ENCODE assay signal across 8 cellular contexts in genomic region chr5:58462623-58463230, GRCh38. TPM values are rescaled to one million over a fixed set of nuclear protein-coding genes. Genes with fewer than 3 reads are reported as not detected.
DNase-seq lines count a peak whose midpoint lies in the region; ATAC-seq, FAIRE-seq and TF ChIP-seq lines count a peak whose summit lies in the region.

No MANE protein-coding gene starts in this region.

- POLR2A ChIA-PET in PC-9 (lab: Charles Lee; ENCODE audit: unreplicated experiment): no interaction called here
- POLR2A ChIA-PET in MCF 10A (lab: Yijun Ruan, JAX): interaction anchor here (0.6 to 5.5 kb wide), 8 partner anchors 14 to 1553 kb away, joined by 3 to 129 read pairs (median 3); partner anchors contain the start of gene SETD9
- POLR2A ChIA-PET in HepG2 (lab: Yijun Ruan, JAX): interaction anchor here (5.0 kb wide), 1 partner anchor 813 kb away, joined by 22 read pairs; no protein-coding TSS in a partner anchor

- H3K9me3 Mint-ChIP-seq in MCF 10A (ENCODE audit: unreplicated experiment): no peaks in the 10 kb centered on the region

- CTCF ChIA-PET in PC-9 (lab: Charles Lee): interaction anchor here (0.7 kb wide), 3 partner anchors 562 to 578 kb away, joined by 3 to 5 read pairs (median 5); no protein-coding TSS in a partner anchor
- CTCF ChIA-PET in MCF 10A (lab: Yijun Ruan, JAX): interaction anchor here (0.6 to 6.7 kb wide), 16 partner anchors 15 to 1259 kb away, joined by 3 to 215 read pairs (median 8); no protein-coding TSS in a partner anchor
- CTCF ChIA-PET in HepG2 (lab: Yijun Ruan, JAX; ENCODE audit: low intra/inter-chr PET ratio, low total read pairs): interaction anchor here (0.8 to 3.6 kb wide), 5 partner anchors 684 to 1164 kb away, joined by 3 to 38 read pairs (median 8); no protein-coding TSS in a partner anchor

- H3K9ac ChIP-seq in HepG2 (ENCODE audit: insufficient read depth, low read depth, low read length): 0 out of 2 replicates have a peak overlapping the region, but pooled peaks have one; percentile 5

- in situ Hi-C loops in HepG2 (cut with HindIII; ENCODE audit: extremely low pct_ligation_motif_present, low pct_unique_long_range_greater_than_20kb): loop anchor here (5.0 to 25.0 kb wide), 4 partner anchors 680 to 1165 kb away; no protein-coding TSS in a partner anchor

- H3K4me3 Mint-ChIP-seq in MCF 10A (ENCODE audit: unreplicated experiment): no peak overlapping the region

- peak; percentile 82 for TF ChIP-seq CTCF in PC-9 (conservative IDR thresholded peaks at IDR 0.05)
- peak; percentile 58 for TF ChIP-seq CTCF in MCF 10A (IDR thresholded peaks at IDR 0.05; ENCODE audit: unreplicated experiment)
- TF ChIP-seq CTCF in HepG2 (CRISPR knock-in tag; IDR thresholded peaks at IDR 0.05): peak; percentile 69
- peak; percentile 49 to 83 (median 57) for TF ChIP-seq CTCF in tibial nerve (IDR thresholded peaks at IDR 0.05)
- TF ChIP-seq CTCF in omental fat pad (IDR thresholded peaks at IDR 0.05): peak in 1 of 3 donors; percentile 19

- BruUV-seq in PC-9 (replicated peaks; lab: Mats Ljungman, UMichigan) (no TSS peak), MCF 10A (replicated peaks; lab: Mats Ljungman, UMichigan) (TSS peak; percentile 60), HepG2 (replicated peaks; lab: Mats Ljungman, UMichigan) (TSS peak; percentile 71)

- H3K27ac ChIP-seq in PC-9 (peak overlapping the region; percentile 31), HepG2 (ENCODE audit: extremely low read length, insufficient read depth, low read length) (peak overlapping the region; percentile 73), tibial nerve (peak overlapping the region in 1 of 4 donors; percentile 28)

- FAIRE-seq in GM19239 (lab: Jason Lieb, UNC) (peak; percentile 88), HepG2 (lab: Jason Lieb, UNC) (peak; percentile 83)

- H3K79me2 ChIP-seq in PC-9 (ENCODE audit: low read depth) (peaks cover 21% of the 10 kb centered on the region), HepG2 (ENCODE audit: insufficient read depth, low read length) (peaks cover 11% of the 10 kb centered on the region)

- H3K4me1 ChIP-seq in PC-9 (replicated peaks; ENCODE audit: insufficient read depth) (peaks cover 6% of the 10 kb centered on the region; the same call in 1 of the 2 replicates), HepG2 (ENCODE audit: insufficient read depth, low read length) (peaks cover 33% of the 10 kb centered on the region), tibial nerve (peaks cover 0 to 19% (median 4%) of the 10 kb centered on the region in 4 donors)

- intact Hi-C loops in PC-9 (cut with micrococcal nuclease; ENCODE audit: unreplicated experiment) (loop anchor here (1.0 to 5.0 kb wide), 4 partner anchors 370 to 1164 kb away; no protein-coding TSS in a partner anchor), MCF 10A (cut with micrococcal nuclease) (loop anchor here (1.0 to 5.0 kb wide), 5 partner anchors 812 to 1560 kb away; no protein-coding TSS in a partner anchor), HepG2 (cut with micrococcal nuclease; ENCODE audit: unreplicated experiment) (loop anchor here (1.0 to 2.0 kb wide), 6 partner anchors 574 to 1164 kb away; no protein-coding TSS in a partner anchor)

- H4K20me1 ChIP-seq in PC-9 (ENCODE audit: insufficient read depth) (peaks cover 15% of the 10 kb centered on the region), HepG2 (ENCODE audit: insufficient read depth, low read length) (no peaks in the 10 kb centered on the region)

- no peak for TF ChIP-seq POLR2A in HepG2 (IDR thresholded peaks at IDR 0.05; ENCODE audit: insufficient read depth in 1 of 2, low read depth in 2 of 2, low read length in 2 of 2)
- no peak for TF ChIP-seq POLR2A in tibial nerve (IDR thresholded peaks at IDR 0.05)

- H3K27me3 ChIP-seq in PC-9 (ENCODE audit: insufficient read depth, low read depth) (no peaks in the 10 kb centered on the region), HepG2 (ENCODE audit: control insufficient read depth in 1 of 2, insufficient read depth in 2 of 2, low read length in 2 of 2) (no peaks in the 10 kb centered on the region; a peak in 1 of 5 replicates), tibial nerve (no peaks in the 10 kb centered on the region)

- H3K4me3 ChIP-seq in PC-9 (no peak overlapping the region), HepG2 (replicated peaks in 1 of 3; ENCODE audit: insufficient read depth in 1 of 3, low read depth in 2 of 3, low read length in 3 of 3) (peak overlapping the region in 1 of 3 experiments; percentile 15; a peak in 1 of 6 replicates), tibial nerve (no peak overlapping the region)

- peaks cover 20% of the 10 kb centered on the region for H3F3A ChIP-seq in PC-9 (ENCODE audit: insufficient read depth, low read depth)

- H2AFZ ChIP-seq in PC-9 (no peak overlapping the region), HepG2 (ENCODE audit: low read length) (peak overlapping the region; percentile 51)

- H3K9me3 ChIP-seq in PC-9 (ENCODE audit: insufficient read depth, low read depth): no peaks in the 10 kb centered on the region
- H3K9me3 ChIP-seq in HepG2 (ENCODE audit: low read length): no peaks in the 10 kb centered on the region
- no peaks in the 10 kb centered on the region for H3K9me3 ChIP-seq in tibial nerve

- H3K36me3 ChIP-seq in PC-9 (ENCODE audit: low read depth) (peaks cover 15% of the 10 kb centered on the region), HepG2 (replicated peaks in 1 of 2; ENCODE audit: control insufficient read depth in 1 of 2, insufficient read depth in 2 of 2, low read length in 2 of 2) (no peaks in the 10 kb centered on the region; a peak in 1 of 5 replicates), tibial nerve (no peaks in the 10 kb centered on the region)

- 10% methylated on average over 4 of the region's 4 CpGs for WGBS in HepG2 (ENCODE audit: low lambda C conversion rate)
- WGBS in tibial nerve, 2 donors: 3 to 4% methylated on average over 4 of the region's 4 CpGs

- ATAC-seq in HepG2 (no peak), HG03354 (IDR thresholded peaks at IDR 0.05; ENCODE audit: poor library complexity, severe bottlenecking, unreplicated experiment) (no peak), omental fat pad (ENCODE audit: low FRiP score) (no peak)

- no peaks in the 10 kb centered on the region for H3K27me3 Mint-ChIP-seq in MCF 10A (ENCODE audit: insufficient read depth, unreplicated experiment)

- peaks cover 24% of the 10 kb centered on the region for H3K4me1 Mint-ChIP-seq in MCF 10A (ENCODE audit: insufficient read depth, unreplicated experiment)

- DNase-seq in COLO829 (ENCODE audit: low spot score): peak; percentile 28
- no peak for DNase-seq in GM19239 (ENCODE audit: insufficient read length, low spot score)
- DNase-seq in PC-9: peak in 1 of 2 experiments; percentile 55
- DNase-seq in MCF 10A (ENCODE audit: unreplicated experiment): peak; percentile 69
- DNase-seq in HepG2 (ENCODE audit: low spot score): peak; percentile 65
- DNase-seq in tibial nerve (ENCODE audit: low spot score in 2 of 2): peak in 1 of 2 donors; percentile 65
- DNase-seq in omental fat pad (ENCODE audit: low spot score): no peak

- no peaks in the 10 kb centered on the region for H3K9me2 ChIP-seq in PC-9 (ENCODE audit: insufficient read depth)

- peaks cover 29% of the 10 kb centered on the region for H3K36me3 Mint-ChIP-seq in MCF 10A (ENCODE audit: insufficient read depth, unreplicated experiment)

- TF ChIP-seq RAD21 in HepG2 (CRISPR knock-in tag; IDR thresholded peaks at IDR 0.05): 0 out of 2 replicates have a peak, but pooled peaks have one; percentile 38

- H3K27ac Mint-ChIP-seq in MCF 10A (ENCODE audit: low read depth, unreplicated experiment): peak overlapping the region; percentile 96

- H3K4me2 ChIP-seq in PC-9 (peak overlapping the region; percentile 5; the same call in 1 of the 2 replicates), HepG2 (ENCODE audit: low read depth, low read length) (peak overlapping the region; percentile 43)

- TF ChIP-seq EP300 in HepG2 (IDR thresholded peaks at IDR 0.05; ENCODE audit: low read depth in 2 of 2, low read length in 2 of 2) (no peak), HepG2 (CRISPR knock-in tag; IDR thresholded peaks at IDR 0.05; ENCODE audit: borderline replicate concordance) (no peak), tibial nerve (IDR thresholded peaks at IDR 0.05) (no peak)

RNA-seq across cellular contexts. Expression of gene PLK2, which starts 2.8 kb away (rescaled TPM):
- 508 and 615 TPM in 2 replicates for total RNA-seq in PC-9 (2021)
- total RNA-seq in MCF 10A (2022): 38.3 and 55.1 TPM in 2 replicates
- 15.1 and 29.6 TPM in 2 replicates for total RNA-seq in HepG2 (2016; rRNA removed; fragmentation: Illumina TruSeq; extraction: Trizol)
- 2.9 and 3.3 TPM in 2 replicates for total RNA-seq in HepG2 (2016; cell fraction: cytosol; rRNA removed; fragmentation: Illumina TruSeq; extraction: Trizol; ENCODE audit: low read depth)
- total RNA-seq in HepG2 (2016; cell fraction: insoluble cytoplasmic fraction; rRNA removed; fragmentation: Illumina TruSeq; extraction: Trizol): 15.8 and 20.3 TPM in 2 replicates
- 4.9 and 6.6 TPM in 2 replicates for total RNA-seq in HepG2 (2016; cell fraction: membrane; rRNA removed; fragmentation: Illumina TruSeq; extraction: Trizol)
- 48.1 and 58.7 TPM in 2 replicates for total RNA-seq in HepG2 (2016; cell fraction: nucleus; rRNA removed; fragmentation: Illumina TruSeq; extraction: Trizol)
- polyA plus RNA-seq in HepG2 (2011; rRNA removed): 9.6 and 10.4 TPM in 2 replicates
- polyA plus RNA-seq in HepG2 (2011; cell fraction: cytosol; rRNA removed): 6.0 and 6.2 TPM in 2 replicates
- 60.5 and 66.6 TPM in 2 replicates for polyA plus RNA-seq in HepG2 (2011; cell fraction: nucleus; rRNA removed)
- 7.2 and 11.3 TPM in 2 replicates for polyA plus RNA-seq in HepG2 (2012)
- 1.1 and 1.2 TPM in 2 replicates for polyA plus RNA-seq in HepG2 (2016; cell fraction: cytosol; fragmentation: Illumina TruSeq; extraction: Trizol; ENCODE audit: low read depth)
- 11.3 and 11.7 TPM in 2 replicates for polyA plus RNA-seq in HepG2 (2016; cell fraction: insoluble cytoplasmic fraction; fragmentation: Illumina TruSeq; extraction: Trizol; ENCODE audit: low read depth)
- 1.7 and 2.5 TPM in 2 replicates for polyA plus RNA-seq in HepG2 (2016; cell fraction: membrane; fragmentation: Illumina TruSeq; extraction: Trizol; ENCODE audit: low read depth)
- 48.9 and 53.4 TPM in 2 replicates for polyA plus RNA-seq in HepG2 (2016; cell fraction: nucleus; fragmentation: Illumina TruSeq; extraction: Trizol; ENCODE audit: insufficient read depth, low read depth)
- 14.4 and 63.9 TPM in 2 replicates for polyA minus RNA-seq in HepG2 (2011; rRNA and poly(A)+ RNA removed; ENCODE audit: low replicate concordance)
- polyA minus RNA-seq in HepG2 (2011; cell fraction: cytosol; rRNA and poly(A)+ RNA removed): 9.4 and 11.9 TPM in 2 replicates
- 104 and 167 TPM in 2 replicates for polyA minus RNA-seq in HepG2 (2011; cell fraction: nucleus; rRNA and poly(A)+ RNA removed)
- total RNA-seq in tibial nerve: 100 to 1,000 TPM; 111 to 226 (median 163) TPM
- 100 to 1,000 TPM in 2 of 4 donors, 10 to 100 TPM in 2; 27.2 to 126 (median 90.9) TPM for total RNA-seq in omental fat pad

RNA-seq across cellular contexts. Expression of gene GAPT, which starts 28.5 kb away (rescaled TPM):
- not detected in 2 replicates for total RNA-seq in PC-9 (2021)
- not detected in 2 replicates for total RNA-seq in MCF 10A (2022)
- total RNA-seq in HepG2 (2016; rRNA removed; fragmentation: Illumina TruSeq; extraction: Trizol): not detected in 2 replicates
- total RNA-seq in HepG2 (2016; cell fraction: cytosol; rRNA removed; fragmentation: Illumina TruSeq; extraction: Trizol; ENCODE audit: low read depth): not detected in 2 replicates
- not detected in 2 replicates for total RNA-seq in HepG2 (2016; cell fraction: insoluble cytoplasmic fraction; rRNA removed; fragmentation: Illumina TruSeq; extraction: Trizol)
- total RNA-seq in HepG2 (2016; cell fraction: membrane; rRNA removed; fragmentation: Illumina TruSeq; extraction: Trizol): not detected in 2 replicates
- not detected in 2 replicates for total RNA-seq in HepG2 (2016; cell fraction: nucleus; rRNA removed; fragmentation: Illumina TruSeq; extraction: Trizol)
- not detected in 2 replicates for polyA plus RNA-seq in HepG2 (2011; rRNA removed)
- polyA plus RNA-seq in HepG2 (2011; cell fraction: cytosol; rRNA removed): not detected in 2 replicates
- polyA plus RNA-seq in HepG2 (2011; cell fraction: nucleus; rRNA removed): not detected in 2 replicates
- not detected in 2 replicates for polyA plus RNA-seq in HepG2 (2012)
- not detected in 2 replicates for polyA plus RNA-seq in HepG2 (2016; cell fraction: cytosol; fragmentation: Illumina TruSeq; extraction: Trizol; ENCODE audit: low read depth)
- not detected in 2 replicates for polyA plus RNA-seq in HepG2 (2016; cell fraction: insoluble cytoplasmic fraction; fragmentation: Illumina TruSeq; extraction: Trizol; ENCODE audit: low read depth)
- polyA plus RNA-seq in HepG2 (2016; cell fraction: membrane; fragmentation: Illumina TruSeq; extraction: Trizol; ENCODE audit: low read depth): not detected in 2 replicates
- polyA plus RNA-seq in HepG2 (2016; cell fraction: nucleus; fragmentation: Illumina TruSeq; extraction: Trizol; ENCODE audit: insufficient read depth, low read depth): not detected in 2 replicates
- polyA minus RNA-seq in HepG2 (2011; rRNA and poly(A)+ RNA removed; ENCODE audit: low replicate concordance): not detected in 2 replicates
- polyA minus RNA-seq in HepG2 (2011; cell fraction: cytosol; rRNA and poly(A)+ RNA removed): not detected in 2 replicates
- polyA minus RNA-seq in HepG2 (2011; cell fraction: nucleus; rRNA and poly(A)+ RNA removed): not detected in 2 replicates
- 1 to 10 TPM in 1 of 4 donors, not detected in 3; 2.1 TPM for total RNA-seq in tibial nerve
- total RNA-seq in omental fat pad: 1 to 10 TPM in 3 of 4 donors, under 1 TPM in 1; 0.72 to 6.1 (median 1.4) TPM

Comparison
In these comparisons a context has a peak if more than half of its experiments do, and no peak if none do; other contexts are left out.
1. DNase-seq: peak in COLO829 (single experiment), MCF 10A (single experiment) and HepG2 (single experiment); none in GM19239 (single experiment) and omental fat pad (single experiment).